ENCODE assay signal across 17 cellular contexts in genomic region chr2:3534251-3534814, GRCh38.
"Had no signal": no experiment of that assay in that cellular context is flagged by ENCODE, and none has a peak within 500 bp of the region (broad histone marks: within the 10 kb centered on the region; RNA-seq: fewer than 3 reads in every experiment).

No MANE protein-coding gene starts in this region.

- H3K27me3 ChIP-seq: colonic mucosa, upper lobe of right lung had no signal

- H3K4me1 ChIP-seq: colonic mucosa had no signal

- H3K36me3 Mint-ChIP-seq: brain; natural killer cell treated with Interleukin-12 subunit alpha and Interleukin-12 subunit beta and Interleukin-15 and Interleukin-18, amount 100 ng/mL, for 72 hours had no signal

- H3K4me3 ChIP-seq: colonic mucosa, skin epidermis, upper lobe of right lung had no signal

- H3K9me3 ChIP-seq: colonic mucosa, upper lobe of right lung had no signal

- DNase-seq: activated CD4-positive, alpha-beta T cell treated with anti-CD3 and anti-CD28 coated beads, Interleukin-2, amount 10 ng/mL, durations not matched to agents 7 days and 5 days; activated CD8-positive, alpha-beta T cell treated with anti-CD3 and anti-CD28 coated beads, Interleukin-2, amount 10 ng/mL, durations not matched to agents 7 days and 5 days; activated naive CD4-positive, alpha-beta T cell treated with anti-CD3 and anti-CD28 coated beads for 36 hours; activated T-cell treated with anti-CD3 and anti-CD28 coated beads, Interleukin-2, amount 50 U/mL, for 24 hours; central memory CD4-positive, alpha-beta T cell; colonic mucosa; foreskin melanocyte; occipital lobe; retina; T1000; upper lobe of right lung had no signal

- H3K27ac ChIP-seq: colonic mucosa had no signal

- H3K36me3 ChIP-seq: colonic mucosa had no signal

- ATAC-seq: activated CD4-positive, CD25-positive, alpha-beta regulatory T cell treated with anti-CD3 and anti-CD28 coated beads, Interleukin-2, amount 50 U/mL, for 24 hours; activated CD8-positive, alpha-beta T cell treated with anti-CD3 and anti-CD28 coated beads, Interleukin-2, amount 10 ng/mL, durations not matched to agents 7 days and 5 days; natural killer cell treated with Interleukin-12 subunit alpha and Interleukin-12 subunit beta and Interleukin-15 and Interleukin-18, amount 100 ng/mL, for 72 hours; upper lobe of right lung had no signal

- H3K27ac Mint-ChIP-seq: activated CD4-positive, alpha-beta T cell treated with anti-CD3 and anti-CD28 coated beads, Interleukin-2, amount 10 ng/mL, durations not matched to agents 7 days and 5 days; activated CD8-positive, alpha-beta T cell treated with anti-CD3 and anti-CD28 coated beads, Interleukin-2, amount 10 ng/mL, durations not matched to agents 7 days and 5 days; activated naive CD4-positive, alpha-beta T cell treated with anti-CD3 and anti-CD28 coated beads for 36 hours; activated T-cell treated with anti-CD3 and anti-CD28 coated beads, Interleukin-2, amount 50 U/mL, for 24 hours; activated T-helper 2 cell treated with anti-CD3 and anti-CD28 coated beads, Interferon-gamma antibody, Interleukin-2, Interleukin-4, amounts not matched to agents 10 μg/mL and 5 μg/mL and 100 μg/mL, durations not matched to agents 14 hours and 24 hours and 36 hours; brain; natural killer cell treated with Interleukin-12 subunit alpha and Interleukin-12 subunit beta and Interleukin-15 and Interleukin-18, amount 100 ng/mL, for 72 hours; stimulated activated naive CD8-positive, alpha-beta T cell treated with anti-CD3 and anti-CD28 coated beads, Interleukin-15, Interleukin-2, amounts not matched to agents 100 ng/mL and 50 ng/mL, for 24 hours had no signal

- H3K27me3 Mint-ChIP-seq: activated CD4-positive, alpha-beta T cell treated with anti-CD3 and anti-CD28 coated beads, Interleukin-2, amount 10 ng/mL, durations not matched to agents 7 days and 5 days; activated T-cell treated with anti-CD3 and anti-CD28 coated beads, Interleukin-2, amount 50 U/mL, for 24 hours; natural killer cell treated with Interleukin-12 subunit alpha and Interleukin-12 subunit beta and Interleukin-15 and Interleukin-18, amount 100 ng/mL, for 72 hours; stimulated activated naive CD8-positive, alpha-beta T cell treated with anti-CD3 and anti-CD28 coated beads, Interleukin-15, Interleukin-2, amounts not matched to agents 100 ng/mL and 50 ng/mL, for 24 hours had no signal

- H3K4me3 Mint-ChIP-seq: activated CD4-positive, alpha-beta T cell treated with anti-CD3 and anti-CD28 coated beads, Interleukin-2, amount 10 ng/mL, durations not matched to agents 7 days and 5 days; activated CD8-positive, alpha-beta T cell treated with anti-CD3 and anti-CD28 coated beads, Interleukin-2, amount 10 ng/mL, durations not matched to agents 7 days and 5 days; activated naive CD4-positive, alpha-beta T cell treated with anti-CD3 and anti-CD28 coated beads for 36 hours; activated T-cell treated with anti-CD3 and anti-CD28 coated beads, Interleukin-2, amount 50 U/mL, for 24 hours; brain; natural killer cell treated with Interleukin-12 subunit alpha and Interleukin-12 subunit beta and Interleukin-15 and Interleukin-18, amount 100 ng/mL, for 72 hours; stimulated activated naive CD8-positive, alpha-beta T cell treated with anti-CD3 and anti-CD28 coated beads, Interleukin-15, Interleukin-2, amounts not matched to agents 100 ng/mL and 50 ng/mL, for 24 hours had no signal

- H3K4me1 Mint-ChIP-seq: brain had no signal

- H3K9me3 Mint-ChIP-seq: activated CD4-positive, alpha-beta T cell treated with anti-CD3 and anti-CD28 coated beads, Interleukin-2, amount 10 ng/mL, durations not matched to agents 7 days and 5 days; activated naive CD4-positive, alpha-beta T cell treated with anti-CD3 and anti-CD28 coated beads for 36 hours; activated T-cell treated with anti-CD3 and anti-CD28 coated beads, Interleukin-2, amount 50 U/mL, for 24 hours; activated T-helper 2 cell treated with anti-CD3 and anti-CD28 coated beads, Interferon-gamma antibody, Interleukin-2, Interleukin-4, amounts not matched to agents 10 μg/mL and 5 μg/mL and 100 μg/mL, durations not matched to agents 14 hours and 24 hours and 36 hours; brain; natural killer cell treated with Interleukin-12 subunit alpha and Interleukin-12 subunit beta and Interleukin-15 and Interleukin-18, amount 100 ng/mL, for 72 hours; stimulated activated naive CD8-positive, alpha-beta T cell treated with anti-CD3 and anti-CD28 coated beads, Interleukin-15, Interleukin-2, amounts not matched to agents 100 ng/mL and 50 ng/mL, for 24 hours had no signal
